8 cellular contexts compared by ENCODE assay signal in genomic region chr7:108525985-108526767, GRCh38. TPM values are rescaled to one million over a fixed set of nuclear protein-coding genes. Genes with fewer than 3 reads are reported as not detected.
A peak's percentile ranks its signal among the peaks of the same experiment; 100 is the strongest.
DNase-seq lines count a peak whose midpoint lies in the region; ATAC-seq and TF ChIP-seq lines count a peak whose summit lies in the region.

Gene PNPLA8, minus strand, starts transcription at chr7:108526135. Its CDS starts 10,644 bp downstream, at chr7:108515491.

- H3K27me3 ChIP-seq in H7 (ENCODE audit: control insufficient read depth, insufficient read depth, low read length) = no peaks in the 10 kb centered on the region

- H3K4me1 Mint-ChIP-seq in natural killer cell = peaks cover 34 to 37% of the 10 kb centered on the region in 2 donors

- no peaks in the 10 kb centered on the region for H3K36me3 Mint-ChIP-seq in natural killer cell

- intact Hi-C loops in natural killer cell (cut with micrococcal nuclease) = loop anchor here (1.0 to 5.0 kb wide), 2 partner anchors 43 to 784 kb away; partner anchors contain the start of genes CBLL1, DNAJB9 and THAP5

- TF ChIP-seq CTCF in natural killer cell (IDR thresholded peaks at IDR 0.05) = no peak

- peak within 1 kb of the TSS; percentile 99 for H3K27ac Mint-ChIP-seq in natural killer cell

- H3K4me3 Mint-ChIP-seq in natural killer cell = peak within 1 kb of the TSS; percentile 96

- ATAC-seq in natural killer cell = peak; percentile 89 to 96 (median 89)

- no peaks in the 10 kb centered on the region for H3K36me3 ChIP-seq in H7 (replicated peaks; ENCODE audit: control insufficient read depth, insufficient read depth, low read length)

- H3K9me3 Mint-ChIP-seq in natural killer cell = no peaks in the 10 kb centered on the region

- H3K4me3 ChIP-seq in H7 (ENCODE audit: insufficient read depth, low read depth, low read length) = peak within 1 kb of the TSS; percentile 87

- DNase-seq in ELF-1 (ENCODE audit: low read depth, low spot score) = peak; percentile 100
- peak; percentile 94 for DNase-seq in H7
- peak; percentile 100 for DNase-seq in M059J (ENCODE audit: low read depth)
- DNase-seq in SHP77 (lab: John Stamatoyannopoulos, UW) = peak; percentile 97
- peak; percentile 100 for DNase-seq in activated effector memory CD4-positive, alpha-beta T cell treated with Interleukin-2 at 50 U/mL for 16 hours
- peak; percentile 99 for DNase-seq in fibroblast of peridontal ligament (ENCODE audit: extremely low read depth)
- peak; percentile 100 for DNase-seq in natural killer cell
- DNase-seq in stimulated activated naive CD4-positive, alpha-beta T cell treated with Interleukin-2 at 50 U/mL for 16 hours (lab: John Stamatoyannopoulos, UW) = peak; percentile 100

- H3K27me3 Mint-ChIP-seq in natural killer cell (ENCODE audit: low read depth in 2 of 2) = peaks cover 0 to 4% of the 10 kb centered on the region in 2 donors

RNA-seq across cellular contexts. Expression of gene PNPLA8, which starts in this region (rescaled TPM):
- total RNA-seq in H7 (2014; rRNA removed; shearing (Covaris generic)) = 15.1 and 16.4 TPM in 2 replicates
- total RNA-seq in M059J (2014; rRNA removed; shearing (Covaris generic)) = 24.9 and 32.5 TPM in 2 replicates
- 10 to 100 TPM; 68.6 to 80.2 (median 68.9) TPM for total RNA-seq in natural killer cell

Comparison
In these comparisons a context has a peak if more than half of its experiments do, and no peak if none do; other contexts are left out.
1. Peak in every context shown above with its lines: DNase-seq, ATAC-seq and H3K4me3 ChIP-seq.